In genomic region chr12:80676856-80677255, GRCh38 we compare ENCODE assay signal across 18 cellular contexts. TPM values are rescaled to one million over a fixed set of nuclear protein-coding genes. Genes with fewer than 3 reads are reported as not detected.
DNase-seq lines count a peak whose midpoint lies in the region; ATAC-seq, FAIRE-seq and TF ChIP-seq lines count a peak whose summit lies in the region.
"Had no signal": no experiment of that assay in that cellular context is flagged by ENCODE, and none has a peak within 500 bp of the region (broad histone marks: within the 10 kb centered on the region; RNA-seq: fewer than 3 reads in every experiment).

No MANE protein-coding gene starts in this region.

- no peak overlapping the region for H3K9ac ChIP-seq in GM12878 (ENCODE audit: control insufficient read depth, insufficient read depth, low read length)
- peak overlapping the region in 1 of 3 donors; percentile 24 for H3K9ac ChIP-seq in skeletal muscle tissue (ENCODE audit: low read depth in 1 of 3, low read length in 3 of 3)
- H3K9ac ChIP-seq: BLaER1 had no signal

- intact Hi-C loops in GM12878 (cut with micrococcal nuclease; ENCODE audit: unreplicated experiment), result no loop called here

- CTCF ChIA-PET in GM12878 (lab: Yijun Ruan, JAX), result no interaction called here

- H3K36me3 ChIP-seq in GM12878 (ENCODE audit: control insufficient read depth in 2 of 2, insufficient read depth in 2 of 2, low read length in 1 of 2) (no peaks in the 10 kb centered on the region), skeletal muscle tissue (ENCODE audit: control insufficient read depth in 3 of 3, insufficient read depth in 3 of 3, low read length in 3 of 3) (no peaks in the 10 kb centered on the region)
- H3K36me3 ChIP-seq: BLaER1 had no signal

- TF ChIP-seq POLR2A in GM12878 (IDR thresholded peaks at IDR 0.05; ENCODE audit: low read depth, low read length), result no peak

- no peaks in the 10 kb centered on the region for H3K79me2 ChIP-seq in GM12878 (ENCODE audit: control insufficient read depth, insufficient read depth, low read length)

- no peak overlapping the region for H2AFZ ChIP-seq in GM12878 (ENCODE audit: control insufficient read depth, low read depth, low read length)

- no TSS peak for BruUV-seq in GM12878 (replicated peaks; lab: Mats Ljungman, UMichigan)

- in situ Hi-C loops in GM12878 (cut with MboI), result no loop called here

- TF ChIP-seq RAD21 in GM12878 (IDR thresholded peaks at IDR 0.05; ENCODE audit: insufficient read depth, low read depth, low read length), result no peak

- TF ChIP-seq EP300 in GM12878 (IDR thresholded peaks at IDR 0.05; ENCODE audit: borderline replicate concordance in 1 of 2, control insufficient read depth in 1 of 2, low read depth in 2 of 2, low read length in 2 of 2), result no peak

- H3K4me1 ChIP-seq in GM12878 (ENCODE audit: control insufficient read depth, insufficient read depth, low read length) (no peaks in the 10 kb centered on the region), skeletal muscle tissue (ENCODE audit: control insufficient read depth in 3 of 3, insufficient read depth in 3 of 3, low read length in 3 of 3) (peaks cover 2 to 23% (median 18%) of the 10 kb centered on the region in 3 donors)
- H3K4me1 ChIP-seq: BLaER1 had no signal

- POLR2A ChIA-PET in GM12878 (lab: Charles Lee), result no interaction called here

- SMC1A ChIA-PET in GM12878 (lab: Charles Lee; ENCODE audit: uncharacterized antibody, unreplicated experiment), result no interaction called here

- DNase-seq in GM12878 (ENCODE audit: low read depth, low spot score), result no peak
- peak; percentile 63 for DNase-seq in left lobe of liver (ENCODE audit: low spot score)
- no peak for DNase-seq in T-helper 9 cell
- no peak for DNase-seq in NAMALWA (ENCODE audit: low spot score)
- DNase-seq: 8988T; Calu3; CD8-positive, alpha-beta T cell; DMS79 treated with DMSO at 0.1 percent for 48 hours had no signal

- H3K4me2 ChIP-seq in GM12878 (ENCODE audit: control insufficient read depth, insufficient read depth), result no peak overlapping the region
- H3K4me2 ChIP-seq: BLaER1 had no signal

- 46% methylated on average over 1 of the region's 1 CpG for WGBS in GM12878 (ENCODE audit: insufficient coverage, insufficient replicate concordance, low lambda C conversion rate, missing lambda C conversion rate)

- peak overlapping the region; percentile 61; the same call in 1 of the 2 replicates for H3K27ac ChIP-seq in C4-2B
- H3K27ac ChIP-seq in GM12878 (ENCODE audit: control insufficient read depth, insufficient read depth), result no peak overlapping the region
- peak overlapping the region; percentile 78 for H3K27ac ChIP-seq in skeletal muscle tissue (ENCODE audit: low read depth, low read length)
- H3K27ac ChIP-seq: BLaER1 had no signal

- no peak overlapping the region for H3K4me3 ChIP-seq in GM12878
- peak overlapping the region in 1 of 3 donors; percentile 33 for H3K4me3 ChIP-seq in skeletal muscle tissue (ENCODE audit: low read length in 3 of 3)
- H3K4me3 ChIP-seq: BLaER1 had no signal

- H3K9me3 ChIP-seq in GM12878 (replicated peaks; ENCODE audit: control insufficient read depth, insufficient read depth, low read length) (no peaks in the 10 kb centered on the region), skeletal muscle tissue (ENCODE audit: control insufficient read depth in 3 of 3, low read length in 3 of 3) (no peaks in the 10 kb centered on the region)
- H3K9me3 ChIP-seq: BLaER1 had no signal

- ATAC-seq in GM12878, result no peak
- ATAC-seq in left lobe of liver, result peak; percentile 98
- no peak for ATAC-seq in GM18909 (IDR thresholded peaks at IDR 0.05; ENCODE audit: poor library complexity, unreplicated experiment)
- ATAC-seq: CD8-positive, alpha-beta T cell had no signal

- peak; percentile 52 for FAIRE-seq in GM12878 (lab: Jason Lieb, UNC)
- FAIRE-seq: GM12891, GM18507, H1 had no signal

- TF ChIP-seq CTCF in C4-2B (conservative IDR thresholded peaks at IDR 0.05), result no peak
- TF ChIP-seq CTCF in GM12878 (IDR thresholded peaks at IDR 0.05 in 2 of 3, conservative IDR thresholded peaks at IDR 0.05 in 1 of 3; ENCODE audit: control insufficient read depth in 2 of 3, extremely low read depth in 1 of 3, insufficient read depth in 1 of 3, low read depth in 3 of 3, low read length in 3 of 3), result no peak

- H3K27me3 ChIP-seq in GM12878 (replicated peaks in 1 of 2; ENCODE audit: control insufficient read depth in 2 of 2, insufficient read depth in 2 of 2, low read length in 1 of 2) (no peaks in the 10 kb centered on the region), skeletal muscle tissue (ENCODE audit: control insufficient read depth in 3 of 3, insufficient read depth in 3 of 3, low read length in 3 of 3) (no peaks in the 10 kb centered on the region)
- H3K27me3 ChIP-seq: BLaER1 had no signal

- no peaks in the 10 kb centered on the region for H4K20me1 ChIP-seq in GM12878 (ENCODE audit: control insufficient read depth, insufficient read depth)
- H4K20me1 ChIP-seq: BLaER1 had no signal

- RAD21 ChIA-PET in GM12878 (lab: Charles Lee; ENCODE audit: unreplicated experiment), result no interaction called here

TF ChIP-seq in GM12878, 131 proteins besides CTCF, POLR2A, EP300 and RAD21 (continues in another document):
- no peak for TF ChIP-seq SMC3 (IDR thresholded peaks at IDR 0.05; ENCODE audit: borderline replicate concordance, low read length)
- no peak for TF ChIP-seq BHLHE40 (IDR thresholded peaks at IDR 0.05; ENCODE audit: borderline replicate concordance in 1 of 2, low read depth in 2 of 2, low read length in 1 of 2)
- no peak for TF ChIP-seq CEBPZ (IDR thresholded peaks at IDR 0.05; ENCODE audit: low read depth, low read length)
- TF ChIP-seq RELA (IDR thresholded peaks at IDR 0.05; ENCODE audit: borderline replicate concordance, partially characterized antibody), result no peak
- no peak for TF ChIP-seq FOXM1 (IDR thresholded peaks at IDR 0.05; ENCODE audit: low read depth, low read length)
- TF ChIP-seq BACH1 (IDR thresholded peaks at IDR 0.05; ENCODE audit: borderline replicate concordance), result no peak
- TF ChIP-seq WRNIP1 (IDR thresholded peaks at IDR 0.05; ENCODE audit: borderline replicate concordance, low read depth, low read length), result no peak

RNA-seq across cellular contexts. Expression of gene MYF6, which starts 30.6 kb away (rescaled TPM):
- total RNA-seq in GM12878 (2013; cell fraction: nucleolus; rRNA removed), result not detected in 2 replicates
- not detected in 2 replicates for total RNA-seq in GM12878 (2014; rRNA removed)
- total RNA-seq in GM12878 (2014; rRNA removed; fragmentation: Illumina TruSeq; extraction: Trizol), result not detected in 2 replicates
- not detected in 2 replicates for total RNA-seq in GM12878 (2021)
- not detected for polyA plus RNA-seq in GM12878 (2011; ENCODE audit: low read depth)
- polyA plus RNA-seq in GM12878 (2011; rRNA removed), result not detected in 2 replicates
- not detected in 2 replicates for polyA plus RNA-seq in GM12878 (2011; cell fraction: cytosol; rRNA removed)
- polyA plus RNA-seq in GM12878 (2011; cell fraction: nucleus; rRNA removed), result not detected in 2 replicates
- polyA plus RNA-seq in GM12878 (2012), result not detected in 2 replicates
- not detected in 2 replicates for polyA plus RNA-seq in GM12878 (2014; fragmentation: Illumina TruSeq; extraction: Trizol)
- polyA plus RNA-seq in GM12878 (2014; fragmentation: Nextera tagmentation; extraction: Ambion mirVana), result not detected
- not detected in 2 replicates for polyA plus RNA-seq in GM12878 (2014; rRNA removed)
- not detected for polyA plus RNA-seq in GM12878 (2016; fragmentation: Nextera tagmentation; extraction: Ambion mirVana)
- not detected in 2 replicates for polyA minus RNA-seq in GM12878 (2011; rRNA and poly(A)+ RNA removed)
- polyA minus RNA-seq in GM12878 (2011; cell fraction: cytosol; rRNA and poly(A)+ RNA removed), result not detected in 2 replicates
- polyA minus RNA-seq in GM12878 (2011; cell fraction: nucleus; rRNA and poly(A)+ RNA removed), result not detected in 2 replicates
- not detected for total RNA-seq in left lobe of liver
- total RNA-seq in skeletal muscle tissue, result 136 TPM
- total RNA-seq: A673; Calu3; CD8-positive, alpha-beta T cell; H1; H9 had no signal
- polyA plus RNA-seq: AG04450 had no signal

RNA-seq across cellular contexts. Expression of gene MYF5, which starts 39.9 kb away (rescaled TPM):
- total RNA-seq in GM12878 (2013; cell fraction: nucleolus; rRNA removed), result not detected in 2 replicates
- total RNA-seq in GM12878 (2014; rRNA removed) (not detected in 2 replicates), GM12878 (2014; rRNA removed; fragmentation: Illumina TruSeq; extraction: Trizol) (not detected in 2 replicates), GM12878 (2021) (not detected in 2 replicates), left lobe of liver (not detected), skeletal muscle tissue (28.2 TPM)
- not detected for polyA plus RNA-seq in GM12878 (2011; ENCODE audit: low read depth)
- polyA plus RNA-seq in GM12878 (2011; rRNA removed) (not detected in 2 replicates), GM12878 (2014; fragmentation: Illumina TruSeq; extraction: Trizol) (not detected in 2 replicates), GM12878 (2014; fragmentation: Nextera tagmentation; extraction: Ambion mirVana) (not detected), GM12878 (2014; rRNA removed) (not detected in 2 replicates), GM12878 (2016; fragmentation: Nextera tagmentation; extraction: Ambion mirVana) (not detected)
- polyA plus RNA-seq in GM12878 (2011; cell fraction: cytosol; rRNA removed), result not detected in 2 replicates
- not detected in 2 replicates for polyA plus RNA-seq in GM12878 (2011; cell fraction: nucleus; rRNA removed)
- polyA plus RNA-seq in GM12878 (2012), result not detected in 2 replicates
- not detected in 2 replicates for polyA minus RNA-seq in GM12878 (2011; rRNA and poly(A)+ RNA removed)
- not detected in 2 replicates for polyA minus RNA-seq in GM12878 (2011; cell fraction: cytosol; rRNA and poly(A)+ RNA removed)
- polyA minus RNA-seq in GM12878 (2011; cell fraction: nucleus; rRNA and poly(A)+ RNA removed), result not detected in 2 replicates
- total RNA-seq: A673; Calu3; CD8-positive, alpha-beta T cell; H1; H9 had no signal
- polyA plus RNA-seq: AG04450 had no signal

Comparison
In these comparisons a context has a peak if more than half of its experiments do, and no peak if none do; other contexts are left out.
1. RNA of gene MYF6, which starts 30.6 kb away (total RNA-seq): 136 TPM in skeletal muscle tissue (single experiment); not detected in GM12878 and not detected in left lobe of liver (single experiment); every median in the first group is over 100 times any median in the second.
2. RNA of gene MYF5, which starts 39.9 kb away (total RNA-seq): 28.2 TPM in skeletal muscle tissue (single experiment); not detected in GM12878 and not detected in left lobe of liver (single experiment); every median in the first group is over 10 times any median in the second.